In the genomic region with DNA sequence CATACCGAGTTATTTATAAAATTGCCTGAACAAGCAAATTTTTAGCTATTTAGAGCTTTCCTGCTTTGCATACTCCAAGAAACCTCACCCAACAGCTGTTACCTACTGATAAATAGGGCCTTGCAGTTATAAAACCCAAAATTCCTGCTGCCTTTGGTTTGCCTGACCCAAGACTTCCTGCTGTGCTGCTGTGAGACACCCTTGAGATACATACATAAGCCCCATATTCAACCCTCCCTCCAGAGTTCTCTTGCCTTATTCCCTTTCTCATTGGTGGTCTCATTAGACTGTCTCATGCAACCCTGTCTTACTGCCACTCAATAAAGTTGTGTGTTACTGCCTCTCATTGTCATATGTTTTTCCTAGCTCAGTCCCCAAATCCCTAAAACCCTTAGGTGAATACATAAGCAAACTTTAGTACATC, we compare ENCODE assay signal across 22 cellular contexts.
"Had no signal": no experiment of that assay in that cellular context is flagged by ENCODE, and none has a peak within 500 bp of the region (broad histone marks: within the 10 kb centered on the region; RNA-seq: fewer than 3 reads in every experiment).

No MANE protein-coding gene starts in this region.

- H3K4me3 Mint-ChIP-seq: naive B cell; nephron; stimulated activated naive B cell treated with anti-CD40 and anti-IgM and Interleukin-4, amounts not matched to agents 10 μg/mL and 1 μg/mL and 100 μg/mL, for 72 hours had no signal

- ATAC-seq: esophagus mucosa; heart right ventricle; pancreas; right lobe of liver; stimulated activated naive B cell treated with anti-CD40 and anti-IgM and Interleukin-4, amounts not matched to agents 10 μg/mL and 1 μg/mL and 100 μg/mL, for 72 hours had no signal

- H3K4me1 Mint-ChIP-seq: naive B cell; nephron; stimulated activated naive B cell treated with anti-CD40 and anti-IgM and Interleukin-4, amounts not matched to agents 10 μg/mL and 1 μg/mL and 100 μg/mL, for 72 hours had no signal

- H3K4me1 ChIP-seq: heart right ventricle, pancreas, right lobe of liver, spleen, stomach had no signal

- H3K27ac ChIP-seq: dorsolateral prefrontal cortex, heart right ventricle, pancreas, right lobe of liver, spleen, stomach had no signal

- H3K27me3 Mint-ChIP-seq: naive B cell; progenitor cell of endocrine pancreas; stimulated activated naive B cell treated with anti-CD40 and anti-IgM and Interleukin-4, amounts not matched to agents 10 μg/mL and 1 μg/mL and 100 μg/mL, for 72 hours had no signal

- H3K27me3 ChIP-seq: dorsolateral prefrontal cortex, heart right ventricle, pancreas, right lobe of liver, spleen, stomach had no signal

- H3K36me3 ChIP-seq: heart right ventricle, pancreas, right lobe of liver, spleen, stomach had no signal

- H3K27ac Mint-ChIP-seq: nephron; progenitor cell of endocrine pancreas; stimulated activated naive B cell treated with anti-CD40 and anti-IgM and Interleukin-4, amounts not matched to agents 10 μg/mL and 1 μg/mL and 100 μg/mL, for 72 hours had no signal

- H3K4me3 ChIP-seq: dorsolateral prefrontal cortex, heart right ventricle, pancreas, right lobe of liver, spleen, stomach had no signal

- H3K9me3 ChIP-seq: right lobe of liver had no signal

- H3K36me3 Mint-ChIP-seq: naive B cell; stimulated activated naive B cell treated with anti-CD40 and anti-IgM and Interleukin-4, amounts not matched to agents 10 μg/mL and 1 μg/mL and 100 μg/mL, for 72 hours had no signal

- DNase-seq: cortex of kidney; dorsolateral prefrontal cortex; effector CD8-positive, alpha-beta T cell; heart right ventricle; hypothalamus; kidney glomerular epithelial cell; mesendoderm; naive B cell; occipital lobe; pancreas; right lobe of liver; spleen; stimulated activated CD4-positive, alpha-beta T cell treated with anti-CD3 and anti-CD28 coated beads, Interleukin-15, amount 100 ng/mL, for 24 hours; stimulated activated CD4-positive, alpha-beta T cell treated with anti-CD3 and anti-CD28 coated beads, Interleukin-1b, Interleukin-23, amount 100 ng/mL, for 48 hours; stimulated activated CD4-positive, alpha-beta T cell treated with anti-CD3 and anti-CD28 coated beads, Interleukin-4, amount 100 ng/mL, for 24 hours; stimulated activated naive B cell treated with anti-CD40 and anti-IgM and Interleukin-4, amounts not matched to agents 10 μg/mL and 1 μg/mL and 100 μg/mL, for 72 hours; stomach; substantia nigra; trophoblast cell had no signal
